15 cellular contexts compared by ENCODE assay signal in the genomic region with DNA sequence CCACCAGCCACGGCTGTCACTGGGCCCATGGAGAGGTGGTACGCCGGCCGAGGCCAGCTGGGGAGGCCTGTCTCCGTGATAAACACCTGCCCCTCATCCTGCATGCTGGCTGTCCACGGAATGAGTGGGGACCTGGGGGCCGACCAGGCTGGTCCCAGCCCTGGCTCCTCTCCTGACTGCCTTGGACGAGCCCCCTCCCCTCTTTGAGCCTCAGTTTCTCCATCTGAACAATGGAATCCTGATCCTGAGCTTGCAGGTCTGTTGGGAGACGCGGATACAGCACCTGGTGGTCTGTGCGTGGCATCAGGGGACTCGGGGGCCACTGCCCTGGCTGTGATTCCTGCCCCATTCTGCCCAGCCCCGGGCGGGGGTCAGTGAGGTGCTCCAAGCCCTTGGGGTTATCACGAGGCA.
DNase-seq lines count a peak whose midpoint lies in the region; ATAC-seq and TF ChIP-seq lines count a peak whose summit lies in the region.
"Had no signal": no experiment of that assay in that cellular context is flagged by ENCODE, and none has a peak within 500 bp of the region (broad histone marks: within the 10 kb centered on the region; RNA-seq: fewer than 3 reads in every experiment).

No MANE protein-coding gene starts in this region.

- no peaks in the 10 kb centered on the region for H3K4me1 Mint-ChIP-seq in chondrocyte (ENCODE audit: low read depth)
- H3K4me1 Mint-ChIP-seq: B cell; CD4-positive, CD25-positive, alpha-beta regulatory T cell; CD8-positive, alpha-beta memory T cell; H9 had no signal

- no peak for ATAC-seq in Right ventricle myocardium superior (ENCODE audit: poor library complexity)
- ATAC-seq in esophagus mucosa = no peak

- H2AFZ ChIP-seq in neuronal stem cell (ENCODE audit: low read length) = no peak overlapping the region

- H2BK15ac ChIP-seq in neuronal stem cell (ENCODE audit: low read length) = no peak overlapping the region

- no peak overlapping the region for H3K4ac ChIP-seq in neuronal stem cell (ENCODE audit: low read length)

- H3K79me1 ChIP-seq in neuronal stem cell (ENCODE audit: low read depth, low read length) = peaks cover 2% of the 10 kb centered on the region

- no peaks in the 10 kb centered on the region for H3K36me3 ChIP-seq in left ventricle myocardium inferior
- no peaks in the 10 kb centered on the region for H3K36me3 ChIP-seq in neuronal stem cell (replicated peaks in 1 of 2; ENCODE audit: control insufficient read depth in 2 of 2, insufficient read depth in 2 of 2, low read length in 2 of 2)
- H3K36me3 ChIP-seq: BLaER1 treated with 17β-estradiol and CSF1 and Interleukin-3, amounts not matched to agents 10 nM and 100 nM had no signal

- no CpG with 5 or more reads among the region's 15 CpGs for WGBS in neuronal stem cell (ENCODE audit: extremely low coverage in 2 of 2, insufficient read length in 2 of 2, insufficient replicate concordance in 1 of 2), 2 donors

- no peak overlapping the region for H3K27ac Mint-ChIP-seq in chondrocyte (ENCODE audit: unreplicated experiment)
- H3K27ac Mint-ChIP-seq: B cell; CD4-positive, CD25-positive, alpha-beta regulatory T cell; CD8-positive, alpha-beta memory T cell; H9 had no signal

- peak overlapping the region; percentile 55 for H3K23ac ChIP-seq in neuronal stem cell (ENCODE audit: low read depth, low read length, poor library complexity)

- H3K27me3 ChIP-seq in left ventricle myocardium inferior (ENCODE audit: low read depth) (peaks cover 100% of the 10 kb centered on the region), neuronal stem cell (ENCODE audit: control insufficient read depth in 3 of 3, insufficient read depth in 3 of 3, low read depth in 1 of 3, low read length in 3 of 3) (peaks cover 0 to 49% (median 0%) of the 10 kb centered on the region in 3 experiments)
- H3K27me3 ChIP-seq: BLaER1 treated with 17β-estradiol and CSF1 and Interleukin-3, amounts not matched to agents 10 nM and 100 nM had no signal

- peak overlapping the region; percentile 3 for H3K9ac ChIP-seq in neuronal stem cell (ENCODE audit: low read depth, low read length, poor library complexity)
- H3K9ac ChIP-seq: BLaER1 treated with 17β-estradiol and CSF1 and Interleukin-3, amounts not matched to agents 10 nM and 100 nM had no signal

- no peak overlapping the region for H4K8ac ChIP-seq in neuronal stem cell (ENCODE audit: low read depth, low read length)

- H2AK5ac ChIP-seq in neuronal stem cell (ENCODE audit: low read depth, low read length) = peak overlapping the region; percentile 92

- no peak overlapping the region for H2BK120ac ChIP-seq in neuronal stem cell (ENCODE audit: low read depth, low read length)

- H3K4me3 ChIP-seq in left ventricle myocardium inferior (no peak overlapping the region), neuronal stem cell (ENCODE audit: low read length in 2 of 2) (no peak overlapping the region)
- H3K4me3 ChIP-seq: BLaER1 treated with 17β-estradiol and CSF1 and Interleukin-3, amounts not matched to agents 10 nM and 100 nM had no signal

- H3K14ac ChIP-seq in neuronal stem cell (ENCODE audit: low read length) = no peak overlapping the region

- H4K91ac ChIP-seq in neuronal stem cell (ENCODE audit: low read depth, low read length, poor library complexity) = no peak overlapping the region

- DNase-seq in Right ventricle myocardium superior = peak; percentile 20
- no peak for DNase-seq in left ventricle myocardium inferior
- peak; percentile 77 for DNase-seq in chondrocyte (ENCODE audit: low spot score)
- no peak for DNase-seq in neuronal stem cell (ENCODE audit: low spot score)
- no peak for DNase-seq in HUDEP-2 (lab: John Stamatoyannopoulos, UW; ENCODE audit: unreplicated experiment in 76 of 76)
- no peak for DNase-seq in GM20000 (ENCODE audit: low spot score)
- DNase-seq: 8988T; Caco-2; CD4-positive, CD25-positive, alpha-beta regulatory T cell; CD8-positive, alpha-beta memory T cell; GOT3; H9 had no signal

- H2BK5ac ChIP-seq in neuronal stem cell (ENCODE audit: low read length) = peak overlapping the region; percentile 75

- H3K27ac ChIP-seq in left ventricle myocardium inferior (replicated peaks) (no peak overlapping the region), neuronal stem cell (replicated peaks; ENCODE audit: low read length) (no peak overlapping the region)
- H3K27ac ChIP-seq: BLaER1 treated with 17β-estradiol and CSF1 and Interleukin-3, amounts not matched to agents 10 nM and 100 nM had no signal

- H2BK12ac ChIP-seq in neuronal stem cell (ENCODE audit: low read length) = peak overlapping the region; percentile 30

- no peaks in the 10 kb centered on the region for H3K9me3 Mint-ChIP-seq in chondrocyte (ENCODE audit: low read depth)
- H3K9me3 Mint-ChIP-seq: CD4-positive, CD25-positive, alpha-beta regulatory T cell; CD8-positive, alpha-beta memory T cell; H9 had no signal

- no peak overlapping the region for H3K4me3 Mint-ChIP-seq in chondrocyte (ENCODE audit: unreplicated experiment)
- H3K4me3 Mint-ChIP-seq: B cell; CD4-positive, CD25-positive, alpha-beta regulatory T cell; CD8-positive, alpha-beta memory T cell; H9 had no signal

- intact Hi-C loops in Right ventricle myocardium superior (cut with DNase I) = no loop called here
- intact Hi-C loops in left ventricle myocardium inferior (cut with micrococcal nuclease) = no loop called here

- no peaks in the 10 kb centered on the region for H3K36me3 Mint-ChIP-seq in chondrocyte (ENCODE audit: low read depth)
- H3K36me3 Mint-ChIP-seq: CD4-positive, CD25-positive, alpha-beta regulatory T cell; CD8-positive, alpha-beta memory T cell had no signal

- H3K9me3 ChIP-seq in left ventricle myocardium inferior (replicated peaks) (no peaks in the 10 kb centered on the region), neuronal stem cell (replicated peaks in 1 of 2; ENCODE audit: control insufficient read depth in 2 of 2, insufficient read depth in 1 of 2, low read depth in 1 of 2, low read length in 2 of 2) (no peaks in the 10 kb centered on the region)
- H3K9me3 ChIP-seq: BLaER1 treated with 17β-estradiol and CSF1 and Interleukin-3, amounts not matched to agents 10 nM and 100 nM; Caco-2 had no signal

- peak overlapping the region; percentile 89 for H3K18ac ChIP-seq in neuronal stem cell (ENCODE audit: low read length)

- TF ChIP-seq CTCF in left ventricle myocardium inferior (IDR thresholded peaks at IDR 0.05; ENCODE audit: borderline replicate concordance) (no peak), chondrocyte (IDR thresholded peaks at IDR 0.05) (no peak), GM20000 (IDR thresholded peaks at IDR 0.05; ENCODE audit: extremely low read depth, missing control alignments) (no peak)

- peaks cover 39% of the 10 kb centered on the region for H3K27me3 Mint-ChIP-seq in chondrocyte (ENCODE audit: low read depth)

- no peak overlapping the region for H3K4me2 ChIP-seq in neuronal stem cell (ENCODE audit: insufficient read depth, low read length, poor library complexity, severe bottlenecking)

- H3K4me1 ChIP-seq in left ventricle myocardium inferior = no peaks in the 10 kb centered on the region
- H3K4me1 ChIP-seq in neuronal stem cell (ENCODE audit: control insufficient read depth in 2 of 2, insufficient read depth in 1 of 2, low read depth in 1 of 2, low read length in 2 of 2) = peaks cover 0 to 2% of the 10 kb centered on the region in 2 donors
- H3K4me1 ChIP-seq: Caco-2 had no signal

Comparison
In these comparisons a context has a peak if more than half of its experiments do, and no peak if none do; other contexts are left out.
1. DNase-seq: peak in Right ventricle myocardium superior (single experiment) and chondrocyte (single experiment); none in left ventricle myocardium inferior (single experiment), neuronal stem cell (single experiment), HUDEP-2 (0 of 76) and GM20000 (single experiment).